In genomic region chr4:119093042-119093827, GRCh38 we compare ENCODE assay signal across 24 cellular contexts. TPM values are rescaled to one million over a fixed set of nuclear protein-coding genes. Genes with fewer than 3 reads are reported as not detected.
DNase-seq lines count a peak whose midpoint lies in the region; ATAC-seq and TF ChIP-seq lines count a peak whose summit lies in the region.
"Had no signal": no experiment of that assay in that cellular context is flagged by ENCODE, and none has a peak within 500 bp of the region (broad histone marks: within the 10 kb centered on the region; RNA-seq: fewer than 3 reads in every experiment).

No MANE protein-coding gene starts in this region.

- ATAC-seq in sciatic nerve = peak; percentile 23
- ATAC-seq: activated CD8-positive, alpha-beta T cell treated with anti-CD3 and anti-CD28 coated beads for 36 hours; GM12878; stimulated activated effector memory CD8-positive, alpha-beta T cell treated with anti-CD3 and anti-CD28 coated beads, Interleukin-12 subunit alpha, Interleukin-12 subunit beta, amount 100 ng/mL, for 72 hours had no signal

- DNase-seq in Daoy (ENCODE audit: low read depth) = peak; percentile 12
- DNase-seq in NCI-H69 (lab: John Stamatoyannopoulos, UW) = peak; percentile 3
- peak; percentile 16 for DNase-seq in fibroblast of pulmonary artery (ENCODE audit: low read depth)
- DNase-seq in sciatic nerve (ENCODE audit: low spot score) = no peak
- no peak for DNase-seq in cerebellum (ENCODE audit: low spot score)
- no peak for DNase-seq in MV-4-11 (lab: John Stamatoyannopoulos, UW)
- no peak for DNase-seq in NCI-H345 treated with DMSO at 0.1 percent for 48 hours (lab: John Stamatoyannopoulos, UW; ENCODE audit: unreplicated experiment)
- DNase-seq: activated CD4-positive, CD25-positive, alpha-beta regulatory T cell; activated CD8-positive, alpha-beta T cell treated with anti-CD3 and anti-CD28 coated beads for 36 hours; activated naive CD4-positive, alpha-beta T cell treated with anti-CD3 and anti-CD28 coated beads for 36 hours; activated T-cell treated with anti-CD3 and anti-CD28 coated beads, Interleukin-2, amount 50 U/mL, for 1 hour; amygdala; caudate nucleus; KG1; NCI-H2029; NCI-H446 treated with DMSO at 0.1 percent for 48 hours; NK-92 treated with Interleukin-12 subunit alpha and Interleukin-12 subunit beta, amount 100 ng/mL, for 24 hours; nucleus accumbens; right lobe of liver; T1000 had no signal

- intact Hi-C loops in sciatic nerve (cut with DNase I) = no loop called here

- TF ChIP-seq CTCF in fibroblast of pulmonary artery (IDR thresholded peaks at IDR 0.05; ENCODE audit: low read length, missing control alignments) = no peak

- no peak overlapping the region for H3K4me3 ChIP-seq in fibroblast of pulmonary artery (replicated peaks; ENCODE audit: low read depth, low read length)
- H3K4me3 ChIP-seq: esophagus muscularis mucosa, GM12878, right lobe of liver had no signal

RNA-seq across cellular contexts. Expression of gene MYOZ2, which starts 42.4 kb away (rescaled TPM):
- total RNA-seq in Daoy (2014; rRNA removed; shearing (Covaris generic)) = not detected in 2 replicates
- total RNA-seq in sciatic nerve = 0.62 TPM
- not detected for total RNA-seq in cerebellum
- total RNA-seq: activated CD8-positive, alpha-beta T cell treated with anti-CD3 and anti-CD28 coated beads for 36 hours; activated naive CD4-positive, alpha-beta T cell treated with anti-CD3 and anti-CD28 coated beads for 36 hours; GM12878; lower leg skin had no signal

Comparison
In these comparisons a context has a peak if more than half of its experiments do, and no peak if none do; other contexts are left out.
1. DNase-seq: peak in Daoy (single experiment), NCI-H69 (single experiment) and fibroblast of pulmonary artery (single experiment); none in sciatic nerve (single experiment), cerebellum (single experiment), MV-4-11 (single experiment) and NCI-H345 treated with DMSO at 0.1 percent for 48 hours (single experiment).